8 cellular contexts compared by ENCODE assay signal in genomic region chr17:78378225-78379133, GRCh38. TPM values are rescaled to one million over a fixed set of nuclear protein-coding genes. Genes with fewer than 3 reads are reported as not detected.
A peak's percentile ranks its signal among the peaks of the same experiment; 100 is the strongest.
DNase-seq lines count a peak whose midpoint lies in the region; ATAC-seq and TF ChIP-seq lines count a peak whose summit lies in the region.

PGS1 (plus strand) TSS chr17:78378649; CDS start chr17:78378666, 17 bp downstream.

- peak within 1 kb of the TSS; percentile 99 for H3K9ac ChIP-seq in mesenchymal stem cell (ENCODE audit: low read length)

- peaks cover 37% of the 10 kb centered on the region for H3K4me1 ChIP-seq in mesenchymal stem cell (ENCODE audit: control insufficient read depth, insufficient read depth, low read depth, low read length)

- peak within 1 kb of the TSS; percentile 96 for H3K27ac Mint-ChIP-seq in effector memory CD8-positive, alpha-beta T cell

- H3K9me3 ChIP-seq in mesenchymal stem cell (ENCODE audit: control insufficient read depth, low read length), result no peaks in the 10 kb centered on the region

- H3K4me3 ChIP-seq in GM12865 (ENCODE audit: low read depth, low read length), result peak within 1 kb of the TSS; percentile 68
- peak within 1 kb of the TSS; percentile 97 for H3K4me3 ChIP-seq in mesenchymal stem cell (ENCODE audit: insufficient read depth in 1 of 2, low read depth in 1 of 2, low read length in 2 of 2)

- peak; percentile 86 for DNase-seq in GM12865 (ENCODE audit: low read depth)
- DNase-seq in NCI-H774 (lab: John Stamatoyannopoulos, UW), result peak; percentile 90
- peak; percentile 66 for DNase-seq in activated CD8-positive, alpha-beta memory T cell treated with anti-CD3 and anti-CD28 coated beads for 4 hours (ENCODE audit: low read depth in 2 of 2)
- peak; percentile 77 to 82 (median 79) for DNase-seq in effector memory CD8-positive, alpha-beta T cell
- DNase-seq in mesenchymal stem cell, result peak; percentile 81
- peak; percentile 62 for DNase-seq in stimulated activated CD8-positive, alpha-beta memory T cell treated with anti-CD3 and anti-CD28 coated beads, Interleukin-15, amount 100 ng/mL, for 1 hour (ENCODE audit: low read depth)
- no peak for DNase-seq in HPDE6-E6E7 (ENCODE audit: extremely low spot score)

- peak within 1 kb of the TSS; percentile 92 to 96 for H3K4ac ChIP-seq in mesenchymal stem cell (ENCODE audit: low read depth in 1 of 2, low read length in 2 of 2)

- peak within 1 kb of the TSS; percentile 70 for H3K4me2 ChIP-seq in mesenchymal stem cell (ENCODE audit: low read length, poor library complexity, severe bottlenecking)

- H3K27me3 ChIP-seq in mesenchymal stem cell (ENCODE audit: control insufficient read depth in 1 of 2, insufficient read depth in 1 of 2, low read length in 2 of 2), result no peaks in the 10 kb centered on the region

- H3K14ac ChIP-seq in mesenchymal stem cell (ENCODE audit: low read length in 2 of 2), result peak within 1 kb of the TSS in 1 of 2 experiments; percentile 53

- H3K9me3 Mint-ChIP-seq in effector memory CD8-positive, alpha-beta T cell, result no peaks in the 10 kb centered on the region

- peak within 1 kb of the TSS; percentile 79 to 99 for H3K18ac ChIP-seq in mesenchymal stem cell (ENCODE audit: low read depth in 1 of 2, low read length in 2 of 2)

- peak within 1 kb of the TSS; percentile 94 for H3K4me3 Mint-ChIP-seq in effector memory CD8-positive, alpha-beta T cell

- peak within 1 kb of the TSS; percentile 100 for H4K8ac ChIP-seq in mesenchymal stem cell (ENCODE audit: low read length)

- peak within 1 kb of the TSS; percentile 82 for H2BK120ac ChIP-seq in mesenchymal stem cell (ENCODE audit: low read depth, low read length)

- TF ChIP-seq CTCF in GM12865 (IDR thresholded peaks at IDR 0.05; ENCODE audit: insufficient read depth, low read depth, low read length, missing control alignments), result no peak

- ATAC-seq in HG03095 (IDR thresholded peaks at IDR 0.05; ENCODE audit: unreplicated experiment), result peak; percentile 45
- ATAC-seq in effector memory CD8-positive, alpha-beta T cell (replicated peaks), result peak; percentile 61

- peak within 1 kb of the TSS; percentile 67 to 87 for H2BK12ac ChIP-seq in mesenchymal stem cell (ENCODE audit: low read length in 2 of 2)

- peaks cover 0 to 14% of the 10 kb centered on the region in 2 experiments for H3K36me3 ChIP-seq in mesenchymal stem cell (ENCODE audit: control insufficient read depth in 1 of 2, insufficient read depth in 2 of 2, low read depth in 1 of 2, low read length in 2 of 2)

- H3K23ac ChIP-seq in mesenchymal stem cell (ENCODE audit: low read length in 2 of 2), result peak within 1 kb of the TSS in 1 of 2 experiments; percentile 87

- 4% methylated on average over 88 of the region's 89 CpGs for WGBS in mesenchymal stem cell

- peak within 1 kb of the TSS; percentile 99 for H4K91ac ChIP-seq in mesenchymal stem cell (ENCODE audit: low read length)

- H2BK5ac ChIP-seq in mesenchymal stem cell (ENCODE audit: low read depth, low read length, poor library complexity, severe bottlenecking), result peak within 1 kb of the TSS; percentile 100

- H2BK15ac ChIP-seq in mesenchymal stem cell (ENCODE audit: low read depth, poor library complexity, severe bottlenecking), result peak within 1 kb of the TSS; percentile 97

- peak within 1 kb of the TSS; percentile 68 for H2AFZ ChIP-seq in mesenchymal stem cell (ENCODE audit: low read depth, low read length)

- peaks cover 14% of the 10 kb centered on the region for H3K36me3 Mint-ChIP-seq in effector memory CD8-positive, alpha-beta T cell (ENCODE audit: insufficient read depth)

- peaks cover 32 to 39% of the 10 kb centered on the region in 2 donors for H3K4me1 Mint-ChIP-seq in effector memory CD8-positive, alpha-beta T cell (ENCODE audit: low read depth in 2 of 2)

- H3K27me3 Mint-ChIP-seq in effector memory CD8-positive, alpha-beta T cell, result no peaks in the 10 kb centered on the region

- H3K79me1 ChIP-seq in mesenchymal stem cell (replicated peaks; ENCODE audit: low read length, poor library complexity, severe bottlenecking), result no peaks in the 10 kb centered on the region

- H2AK5ac ChIP-seq in mesenchymal stem cell (ENCODE audit: low read length, severe bottlenecking), result peak within 1 kb of the TSS; percentile 43

- H3K27ac ChIP-seq in mesenchymal stem cell (ENCODE audit: low read length, poor library complexity, severe bottlenecking), result peak within 1 kb of the TSS; percentile 89

RNA-seq across cellular contexts. Expression of gene PGS1, which starts in this region (rescaled TPM):
- polyA plus RNA-seq in mesenchymal stem cell (2013, experiment 1 of 2), result 21.8 TPM
- polyA plus RNA-seq in mesenchymal stem cell (2013, experiment 2 of 2), result 22.1 TPM
